ENCODE assay signal across 20 cellular contexts in the genomic region with DNA sequence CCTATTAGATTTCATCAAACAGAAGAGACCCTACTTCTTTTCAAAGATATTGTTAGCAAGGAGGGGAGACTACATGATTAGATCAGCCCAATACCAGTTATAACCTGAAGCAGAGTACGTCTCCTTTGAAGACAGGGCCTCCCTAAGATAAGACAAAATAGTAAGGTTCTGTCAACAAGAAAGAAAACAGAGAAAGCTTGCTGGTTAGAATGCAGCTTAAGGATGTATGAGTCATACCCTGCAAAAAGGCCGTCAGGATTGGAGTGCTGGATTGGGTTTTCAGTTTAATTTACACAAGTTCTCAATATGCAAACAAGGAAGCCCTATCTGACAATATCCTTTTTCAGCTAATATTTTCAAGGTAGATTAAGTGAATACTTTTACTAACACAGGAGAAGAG.
DNase-seq lines count a peak whose midpoint lies in the region; ATAC-seq and TF ChIP-seq lines count a peak whose summit lies in the region.
"Had no signal": no experiment of that assay in that cellular context is flagged by ENCODE, and none has a peak within 500 bp of the region (broad histone marks: within the 10 kb centered on the region; RNA-seq: fewer than 3 reads in every experiment).

No MANE protein-coding gene starts in this region.

- CTCF ChIA-PET in Caco-2 (lab: Charles Lee) = no interaction called here
- CTCF ChIA-PET in RWPE1 (lab: Yijun Ruan, JAX) = interaction anchor here (0.6 kb wide), 1 partner anchor 155 kb away, joined by 3 read pairs; no protein-coding TSS in a partner anchor

- no peak overlapping the region for H3K4me3 Mint-ChIP-seq in Caco-2 (ENCODE audit: unreplicated experiment)
- no peak overlapping the region for H3K4me3 Mint-ChIP-seq in mesothelial cell of epicardium
- H3K4me3 Mint-ChIP-seq: CD8-positive, alpha-beta memory T cell had no signal

- H3K27me3 ChIP-seq in Caco-2 (replicated peaks; ENCODE audit: control insufficient read depth, insufficient read depth, low read length) = no peaks in the 10 kb centered on the region

- DNase-seq in Caco-2 = peak in 1 of 2 experiments; percentile 7
- DNase-seq in RWPE1 (ENCODE audit: low spot score) = peak; percentile 8
- peak; percentile 33 for DNase-seq in epithelial cell of esophagus (ENCODE audit: low read depth)
- no peak for DNase-seq in mesothelial cell of epicardium (ENCODE audit: low spot score in 2 of 2, unreplicated experiment in 2 of 2)
- no peak for DNase-seq in lower leg skin (ENCODE audit: low spot score in 2 of 2)
- no peak for DNase-seq in DMS114 treated with DMSO at 0.1 percent for 48 hours (lab: John Stamatoyannopoulos, UW; ENCODE audit: unreplicated experiment)
- DNase-seq in amygdala (lab: John Stamatoyannopoulos, UW) = no peak
- DNase-seq: C1 segment of cervical spinal cord; CD8-positive, alpha-beta memory T cell; DMS 273 treated with DMSO at 0.1 percent for 48 hours; GDM1; GM23248; NCI-H1105; NCI-H2081 treated with DMSO at 0.1 percent for 48 hours; NCI-H510A; NCI-H748 treated with DMSO at 0.1 percent for 48 hours; SHP77; SK-N-SH had no signal

- TF ChIP-seq POLR2A in lower leg skin (IDR thresholded peaks at IDR 0.05) = no peak

- POLR2A ChIA-PET in Caco-2 (lab: Charles Lee) = no interaction called here
- POLR2A ChIA-PET in RWPE1 (lab: Yijun Ruan, JAX; ENCODE audit: low non-redundant PET) = no interaction called here

- intact Hi-C loops in Caco-2 (cut with micrococcal nuclease; ENCODE audit: unreplicated experiment) (loop anchor here (2.0 kb wide), 1 partner anchor 79 kb away; no protein-coding TSS in a partner anchor), lower leg skin (cut with DNase I; ENCODE audit: low total_unique reads) (no loop called here)

- H3K4me1 ChIP-seq in Caco-2 = peaks cover 37% of the 10 kb centered on the region

- H3K27ac ChIP-seq in RWPE1 = no peak overlapping the region
- H3K27ac ChIP-seq: GM23248 had no signal

- TF ChIP-seq CTCF in Caco-2 (IDR thresholded peaks at IDR 0.05; ENCODE audit: insufficient read depth in 1 of 2, low read depth in 1 of 2, low read length in 1 of 2, severe bottlenecking in 1 of 2, unreplicated experiment in 1 of 2) (no peak), RWPE1 (conservative IDR thresholded peaks at IDR 0.05; ENCODE audit: low read depth) (no peak), epithelial cell of esophagus (IDR thresholded peaks at IDR 0.05; ENCODE audit: insufficient read depth, low read depth, low read length, missing control alignments) (no peak), mesothelial cell of epicardium (IDR thresholded peaks at IDR 0.05; ENCODE audit: unreplicated experiment) (no peak), lower leg skin (IDR thresholded peaks at IDR 0.05) (no peak)

- H3K4me1 Mint-ChIP-seq in Caco-2 (ENCODE audit: low read depth, unreplicated experiment) (peaks cover 23% of the 10 kb centered on the region), mesothelial cell of epicardium (peaks cover 11% of the 10 kb centered on the region)
- H3K4me1 Mint-ChIP-seq: CD8-positive, alpha-beta memory T cell had no signal

- no TSS peak for BruUV-seq in Caco-2 (replicated peaks; lab: Mats Ljungman, UMichigan)

- H3K36me3 Mint-ChIP-seq in Caco-2 (ENCODE audit: insufficient read depth, unreplicated experiment) = peaks cover 5% of the 10 kb centered on the region
- H3K36me3 Mint-ChIP-seq in mesothelial cell of epicardium = no peaks in the 10 kb centered on the region
- H3K36me3 Mint-ChIP-seq: CD8-positive, alpha-beta memory T cell had no signal

- H3K27ac Mint-ChIP-seq in Caco-2 (ENCODE audit: unreplicated experiment) = peak overlapping the region; percentile 43
- H3K27ac Mint-ChIP-seq in mesothelial cell of epicardium = peak overlapping the region; percentile 24
- H3K27ac Mint-ChIP-seq: CD8-positive, alpha-beta memory T cell had no signal

- H3K4me3 ChIP-seq in Caco-2 (ENCODE audit: low read depth, low read length) (no peak overlapping the region), epithelial cell of esophagus (ENCODE audit: low read length) (no peak overlapping the region), lower leg skin (ENCODE audit: low read depth, poor library complexity, severe bottlenecking) (no peak overlapping the region)
- H3K4me3 ChIP-seq: GM23248 had no signal

- ATAC-seq in GM19455 (IDR thresholded peaks at IDR 0.05; ENCODE audit: unreplicated experiment) = no peak
- ATAC-seq: HCT116 had no signal

- no peaks in the 10 kb centered on the region for H3K9me3 ChIP-seq in Caco-2
- H3K9me3 ChIP-seq: SK-N-SH had no signal

- H3K27me3 Mint-ChIP-seq in Caco-2 (ENCODE audit: insufficient read depth, unreplicated experiment) (no peaks in the 10 kb centered on the region), mesothelial cell of epicardium (ENCODE audit: low read depth) (no peaks in the 10 kb centered on the region)
- H3K27me3 Mint-ChIP-seq: CD8-positive, alpha-beta memory T cell had no signal

- WGBS in lower leg skin, 2 donors = 48 to 59% methylated on average over 2 of the region's 2 CpGs

- H3K36me3 ChIP-seq in Caco-2 (ENCODE audit: control insufficient read depth, insufficient read depth, low read length) = no peaks in the 10 kb centered on the region

- peaks cover 34% of the 10 kb centered on the region for H3K9me3 Mint-ChIP-seq in Caco-2 (ENCODE audit: unreplicated experiment)
- peaks cover 10% of the 10 kb centered on the region for H3K9me3 Mint-ChIP-seq in mesothelial cell of epicardium

Comparison
In these comparisons a context has a peak if more than half of its experiments do, and no peak if none do; other contexts are left out.
1. DNase-seq: peak in RWPE1 (single experiment) and epithelial cell of esophagus (single experiment); none in mesothelial cell of epicardium (0 of 2), lower leg skin (0 of 2), DMS114 treated with DMSO at 0.1 percent for 48 hours (single experiment) and amygdala (0 of 56).